In the genomic region with DNA sequence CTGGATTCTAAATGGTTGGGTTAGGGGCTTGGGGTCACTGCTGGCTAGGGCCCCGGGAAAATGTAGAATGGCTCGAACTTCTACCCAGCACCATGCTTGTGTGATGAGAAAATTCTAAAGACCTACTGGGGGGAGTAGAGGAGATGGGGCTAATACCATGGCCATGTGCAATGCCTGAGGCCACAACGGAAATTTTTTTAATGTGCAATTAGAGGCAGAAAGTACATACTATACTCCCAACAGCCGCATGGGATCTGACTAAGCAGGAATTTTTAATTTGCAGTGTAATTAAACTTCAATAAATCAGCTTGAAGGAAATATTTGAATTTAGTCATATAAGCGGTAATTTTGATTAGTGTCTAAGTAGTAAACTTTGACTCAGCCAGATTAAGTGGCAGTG, we compare ENCODE assay signal across 37 cellular contexts. TPM values are rescaled to one million over a fixed set of nuclear protein-coding genes. Genes with fewer than 3 reads are reported as not detected.
"Had no signal": no experiment of that assay in that cellular context is flagged by ENCODE, and none has a peak within 500 bp of the region (broad histone marks: within the 10 kb centered on the region; RNA-seq: fewer than 3 reads in every experiment).

No MANE protein-coding gene starts in this region.

- ATAC-seq: activated CD8-positive, alpha-beta memory T cell treated with anti-CD3 and anti-CD28 coated beads, Interleukin-2, amount 10 ng/mL, durations not matched to agents 7 days and 5 days; activated naive CD8-positive, alpha-beta T cell treated with anti-CD3 and anti-CD28 coated beads, Interleukin-2, amount 50 U/mL, for 24 hours; Panc1; Right ventricle myocardium inferior had no signal

- DNase-seq: activated CD4-positive, alpha-beta memory T cell treated with anti-CD3 and anti-CD28 coated beads, Interleukin-2, amount 10 ng/mL, durations not matched to agents 7 days and 5 days; activated CD4-positive, alpha-beta T cell treated with anti-CD3 and anti-CD28 coated beads for 1 hour; activated CD4-positive, alpha-beta T cell treated with anti-CD3 and anti-CD28 coated beads for 48 hours; activated CD4-positive, CD25-positive, alpha-beta regulatory T cell; activated CD8-positive, alpha-beta memory T cell treated with anti-CD3 and anti-CD28 coated beads for 24 hours; activated CD8-positive, alpha-beta memory T cell treated with anti-CD3 and anti-CD28 coated beads, Interleukin-2, amount 10 ng/mL, durations not matched to agents 7 days and 5 days; activated CD8-positive, alpha-beta memory T cell treated with anti-CD3 and anti-CD28 coated beads, Interleukin-2, amount 50 U/mL, for 48 hours; activated effector memory CD4-positive, alpha-beta T cell treated with Interleukin-2 at 50 U/mL for 16 hours; activated naive CD4-positive, alpha-beta T cell treated with anti-CD3 and anti-CD28 coated beads, Interleukin-2, amount 10 ng/mL, durations not matched to agents 7 days and 5 days; activated naive CD8-positive, alpha-beta T cell treated with anti-CD3 and anti-CD28 coated beads, Interleukin-2, amount 50 U/mL, for 24 hours; activated T-cell treated with anti-CD3 and anti-CD28 coated beads, Interleukin-2, amount 50 U/mL, for 48 hours; anterior cingulate cortex; caudate nucleus; cerebellar nuclear complex; Kasumi-1; MM.1S; NCI-H1092 treated with DMSO at 0.1 percent for 48 hours; NCI-H1436; NCI-H1694; NCI-H1930; NCI-H2081 treated with DMSO at 0.1 percent for 48 hours; NCI-H226; NCI-H446 treated with DMSO at 0.1 percent for 48 hours; NCI-H524; RPMI8226; SIG-M5; SW 1271; T-helper 1 cell; T-helper 2 cell; T-helper 9 cell; WERI-Rb-1 had no signal

- H3K4me1 Mint-ChIP-seq: activated CD4-positive, alpha-beta memory T cell treated with anti-CD3 and anti-CD28 coated beads, Interleukin-2, amount 10 ng/mL, durations not matched to agents 7 days and 5 days; activated CD8-positive, alpha-beta memory T cell treated with anti-CD3 and anti-CD28 coated beads, Interleukin-2, amount 10 ng/mL, durations not matched to agents 7 days and 5 days; activated naive CD4-positive, alpha-beta T cell treated with anti-CD3 and anti-CD28 coated beads, Interleukin-2, amount 10 ng/mL, durations not matched to agents 7 days and 5 days; activated naive CD8-positive, alpha-beta T cell treated with anti-CD3 and anti-CD28 coated beads, Interleukin-2, amount 50 U/mL, for 24 hours had no signal

- H3K36me3 ChIP-seq: WERI-Rb-1 had no signal

- FAIRE-seq: bronchial epithelial cell had no signal

- H3K4me3 Mint-ChIP-seq: activated CD4-positive, alpha-beta memory T cell treated with anti-CD3 and anti-CD28 coated beads, Interleukin-2, amount 10 ng/mL, durations not matched to agents 7 days and 5 days; activated CD8-positive, alpha-beta memory T cell treated with anti-CD3 and anti-CD28 coated beads, Interleukin-2, amount 10 ng/mL, durations not matched to agents 7 days and 5 days; activated naive CD4-positive, alpha-beta T cell treated with anti-CD3 and anti-CD28 coated beads, Interleukin-2, amount 10 ng/mL, durations not matched to agents 7 days and 5 days; activated naive CD8-positive, alpha-beta T cell; activated naive CD8-positive, alpha-beta T cell treated with anti-CD3 and anti-CD28 coated beads, Interleukin-2, amount 50 U/mL, for 24 hours; brain had no signal

- H3K27ac Mint-ChIP-seq: activated CD4-positive, alpha-beta memory T cell treated with anti-CD3 and anti-CD28 coated beads, Interleukin-2, amount 10 ng/mL, durations not matched to agents 7 days and 5 days; activated CD8-positive, alpha-beta memory T cell treated with anti-CD3 and anti-CD28 coated beads, Interleukin-2, amount 10 ng/mL, durations not matched to agents 7 days and 5 days; activated naive CD4-positive, alpha-beta T cell treated with anti-CD3 and anti-CD28 coated beads, Interleukin-2, amount 10 ng/mL, durations not matched to agents 7 days and 5 days; activated naive CD8-positive, alpha-beta T cell; activated naive CD8-positive, alpha-beta T cell treated with anti-CD3 and anti-CD28 coated beads, Interleukin-2, amount 50 U/mL, for 24 hours; brain had no signal

- H3K27ac ChIP-seq: WERI-Rb-1 had no signal

- H3K27me3 Mint-ChIP-seq: brain had no signal

- H3K36me3 Mint-ChIP-seq: activated naive CD4-positive, alpha-beta T cell treated with anti-CD3 and anti-CD28 coated beads, Interleukin-2, amount 10 ng/mL, durations not matched to agents 7 days and 5 days had no signal

RNA-seq across cellular contexts. Expression of gene CNGA3, which starts 53.3 kb away (rescaled TPM):
- total RNA-seq: activated CD4-positive, alpha-beta memory T cell treated with anti-CD3 and anti-CD28 coated beads, Interleukin-2, amount 10 ng/mL, durations not matched to agents 7 days and 5 days; activated CD8-positive, alpha-beta memory T cell treated with anti-CD3 and anti-CD28 coated beads, Interleukin-2, amount 10 ng/mL, durations not matched to agents 7 days and 5 days; bronchial epithelial cell; Right ventricle myocardium inferior; SK-MEL-5 had no signal
